Comparison of ENCODE assay signal across 14 cellular contexts in genomic region chr14:26138764-26139445, GRCh38.
DNase-seq lines count a peak whose midpoint lies in the region; ATAC-seq and TF ChIP-seq lines count a peak whose summit lies in the region.
"Had no signal": no experiment of that assay in that cellular context is flagged by ENCODE, and none has a peak within 500 bp of the region (broad histone marks: within the 10 kb centered on the region; RNA-seq: fewer than 3 reads in every experiment).

No MANE protein-coding gene starts in this region.

- peaks cover 6% of the 10 kb centered on the region for H3K9me3 ChIP-seq in endodermal cell (ENCODE audit: control insufficient read depth, low read length)
- H3K9me3 ChIP-seq: gastroesophageal sphincter, SJSA1 had no signal

- no peaks in the 10 kb centered on the region for H3K27me3 Mint-ChIP-seq in endodermal cell (ENCODE audit: insufficient read depth)
- H3K27me3 Mint-ChIP-seq: activated CD4-positive, alpha-beta memory T cell treated with anti-CD3 and anti-CD28 coated beads for 36 hours had no signal

- H3K9ac ChIP-seq in endodermal cell (ENCODE audit: extremely low read depth, low read length, poor library complexity, severe bottlenecking) = no peak overlapping the region

- H3K36me3 Mint-ChIP-seq in endodermal cell (ENCODE audit: low read depth) = no peaks in the 10 kb centered on the region
- H3K36me3 Mint-ChIP-seq in stimulated activated effector memory CD8-positive, alpha-beta T cell treated with anti-CD3 and anti-CD28 coated beads, Interleukin-12 subunit alpha, Interleukin-12 subunit beta, amount 100 ng/mL, for 72 hours = no peaks in the 10 kb centered on the region
- H3K36me3 Mint-ChIP-seq: activated CD4-positive, alpha-beta memory T cell treated with anti-CD3 and anti-CD28 coated beads for 36 hours had no signal

- DNase-seq in DMS53 (lab: John Stamatoyannopoulos, UW) (peak; percentile 75), NCI-H2227 treated with DMSO at 0.1 percent for 48 hours (lab: John Stamatoyannopoulos, UW) (peak; percentile 19), endodermal cell (no peak), lung microvascular endothelial cell (ENCODE audit: low read depth in 2 of 2) (peak; percentile 86 to 91), COLO668 (lab: John Stamatoyannopoulos, UW; ENCODE audit: unreplicated experiment) (no peak), NCI-H774 (lab: John Stamatoyannopoulos, UW) (no peak)
- DNase-seq in stimulated activated effector memory CD8-positive, alpha-beta T cell treated with anti-CD3 and anti-CD28 coated beads, Interleukin-12 subunit alpha, Interleukin-12 subunit beta, amount 100 ng/mL, for 72 hours (ENCODE audit: low spot score in 2 of 2) = no peak
- DNase-seq: activated CD4-positive, alpha-beta memory T cell treated with anti-CD3 and anti-CD28 coated beads for 36 hours; NCI-H1694 treated with DMSO at 0.1 percent for 48 hours; NK-92 treated with Interleukin-12 subunit alpha and Interleukin-12 subunit beta, amount 100 ng/mL, for 24 hours; stomach had no signal

- 62% methylated on average over 2 of the region's 2 CpGs; no CpG with 5 or more reads in 1 of the 2 experiments for WGBS in endodermal cell (ENCODE audit: insufficient coverage in 1 of 2, insufficient read length in 1 of 2), 2 experiments

- no peaks in the 10 kb centered on the region for H3K27me3 ChIP-seq in endodermal cell (ENCODE audit: control insufficient read depth, insufficient read depth, low read length, poor library complexity, severe bottlenecking)
- H3K27me3 ChIP-seq: gastroesophageal sphincter, SJSA1, stomach had no signal

- no peak overlapping the region for H3K4me3 Mint-ChIP-seq in endodermal cell
- no peak overlapping the region for H3K4me3 Mint-ChIP-seq in stimulated activated effector memory CD8-positive, alpha-beta T cell treated with anti-CD3 and anti-CD28 coated beads, Interleukin-12 subunit alpha, Interleukin-12 subunit beta, amount 100 ng/mL, for 72 hours
- H3K4me3 Mint-ChIP-seq: activated CD4-positive, alpha-beta memory T cell treated with anti-CD3 and anti-CD28 coated beads for 36 hours had no signal

- H3K36me3 ChIP-seq in endodermal cell (ENCODE audit: control insufficient read depth, insufficient read depth, low read length) = no peaks in the 10 kb centered on the region
- H3K36me3 ChIP-seq: gastroesophageal sphincter, SJSA1, stomach had no signal

- peak overlapping the region; percentile 58 for H3K27ac ChIP-seq in endodermal cell (ENCODE audit: low read depth, low read length)
- H3K27ac ChIP-seq: gastroesophageal sphincter, SJSA1, stomach had no signal

- H3K27ac Mint-ChIP-seq in endodermal cell = no peak overlapping the region
- H3K27ac Mint-ChIP-seq in stimulated activated effector memory CD8-positive, alpha-beta T cell treated with anti-CD3 and anti-CD28 coated beads, Interleukin-12 subunit alpha, Interleukin-12 subunit beta, amount 100 ng/mL, for 72 hours = no peak overlapping the region
- H3K27ac Mint-ChIP-seq: activated CD4-positive, alpha-beta memory T cell treated with anti-CD3 and anti-CD28 coated beads for 36 hours had no signal

- H3K4me1 ChIP-seq in endodermal cell (ENCODE audit: control insufficient read depth, insufficient read depth, low read length) = peaks cover 7% of the 10 kb centered on the region
- H3K4me1 ChIP-seq: gastroesophageal sphincter, SJSA1, stomach had no signal

- ATAC-seq in GM19397 (IDR thresholded peaks at IDR 0.05; ENCODE audit: unreplicated experiment) = no peak
- no peak for ATAC-seq in stimulated activated effector memory CD8-positive, alpha-beta T cell treated with anti-CD3 and anti-CD28 coated beads, Interleukin-12 subunit alpha, Interleukin-12 subunit beta, amount 100 ng/mL, for 72 hours
- ATAC-seq: gastroesophageal sphincter had no signal

- H3K4me3 ChIP-seq in endodermal cell (ENCODE audit: low read length) = no peak overlapping the region
- H3K4me3 ChIP-seq: gastroesophageal sphincter, SJSA1, stomach had no signal

- H3K9me3 Mint-ChIP-seq in endodermal cell = peaks cover 8% of the 10 kb centered on the region
- peaks cover 19% of the 10 kb centered on the region for H3K9me3 Mint-ChIP-seq in stimulated activated effector memory CD8-positive, alpha-beta T cell treated with anti-CD3 and anti-CD28 coated beads, Interleukin-12 subunit alpha, Interleukin-12 subunit beta, amount 100 ng/mL, for 72 hours

- H3K4me1 Mint-ChIP-seq in endodermal cell = peaks cover 12% of the 10 kb centered on the region
- no peaks in the 10 kb centered on the region for H3K4me1 Mint-ChIP-seq in stimulated activated effector memory CD8-positive, alpha-beta T cell treated with anti-CD3 and anti-CD28 coated beads, Interleukin-12 subunit alpha, Interleukin-12 subunit beta, amount 100 ng/mL, for 72 hours

- TF ChIP-seq CTCF in endodermal cell (conservative IDR thresholded peaks at IDR 0.05) = no peak

Comparison
In these comparisons a context has a peak if more than half of its experiments do, and no peak if none do; other contexts are left out.
1. DNase-seq: peak in DMS53 (single experiment), NCI-H2227 treated with DMSO at 0.1 percent for 48 hours (single experiment) and lung microvascular endothelial cell (2 of 2); none in endodermal cell (single experiment), COLO668 (single experiment), NCI-H774 (single experiment) and stimulated activated effector memory CD8-positive, alpha-beta T cell treated with anti-CD3 and anti-CD28 coated beads, Interleukin-12 subunit alpha, Interleukin-12 subunit beta, amount 100 ng/mL, for 72 hours (0 of 2).